Comparison of ENCODE assay signal across 17 cellular contexts in the genomic region with DNA sequence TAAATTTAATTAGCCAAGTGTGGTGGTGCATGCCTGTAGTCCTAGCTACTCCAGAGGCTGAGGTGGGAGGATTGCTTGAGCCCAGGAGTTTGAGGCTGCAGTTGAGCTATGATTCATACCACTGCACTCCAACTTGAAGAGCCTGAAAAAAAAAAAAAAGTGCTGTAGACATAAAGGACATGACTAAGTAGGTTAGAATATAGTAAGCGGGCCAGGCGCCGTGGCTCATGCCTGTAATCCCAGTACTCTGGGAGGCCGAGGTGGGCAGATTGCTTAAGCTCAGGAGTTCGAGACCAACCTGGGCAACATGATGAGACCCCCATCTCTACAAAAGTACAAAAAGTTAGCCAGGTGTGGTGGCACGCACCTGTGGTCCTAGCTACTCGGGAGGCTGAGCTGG. TPM values are rescaled to one million over a fixed set of nuclear protein-coding genes. Genes with fewer than 3 reads are reported as not detected.
DNase-seq lines count a peak whose midpoint lies in the region; FAIRE-seq and TF ChIP-seq lines count a peak whose summit lies in the region.
"Not testable (repeated sequence)": the region's sequence is repeated elsewhere in the genome, so short reads cannot be mapped to it uniquely, and the experiment has no call there.
"Had no signal": no experiment of that assay in that cellular context is flagged by ENCODE, and none has a peak within 500 bp of the region (broad histone marks: within the 10 kb centered on the region; RNA-seq: fewer than 3 reads in every experiment).

No MANE protein-coding gene starts in this region.

- H3K36me3 ChIP-seq in kidney (ENCODE audit: control insufficient read depth in 1 of 2, insufficient read depth in 2 of 2, low read length in 2 of 2) = not testable (repeated sequence)

- H3K27ac ChIP-seq in kidney (ENCODE audit: low read depth in 2 of 2, low read length in 2 of 2) = not testable (repeated sequence)

- POLR2A ChIA-PET in MCF 10A (lab: Yijun Ruan, JAX) = interaction anchor here (0.6 kb wide), 1 partner anchor 161 kb away, joined by 3 read pairs; no protein-coding TSS in a partner anchor

- H3K36me3 Mint-ChIP-seq in activated T-cell treated with anti-CD3 and anti-CD28 coated beads, Interleukin-2, amount 50 U/mL, for 24 hours (ENCODE audit: low read depth); MCF 10A (ENCODE audit: insufficient read depth, unreplicated experiment): not testable (repeated sequence)

- intact Hi-C loops in MCF 10A (cut with micrococcal nuclease); kidney (cut with DNase I): not testable (repeated sequence)

- H3K4me1 ChIP-seq in kidney (ENCODE audit: control insufficient read depth in 1 of 2, insufficient read depth in 1 of 2, low read depth in 1 of 2, low read length in 2 of 2) = not testable (repeated sequence)

- not testable (repeated sequence) for H3K9ac ChIP-seq in kidney (ENCODE audit: low read length in 2 of 2)

- not testable (repeated sequence) for H3K4me3 Mint-ChIP-seq in activated T-cell treated with anti-CD3 and anti-CD28 coated beads, Interleukin-2, amount 50 U/mL, for 24 hours; MCF 10A (ENCODE audit: unreplicated experiment)

- not testable (repeated sequence) for BruUV-seq in MCF 10A (replicated peaks; lab: Mats Ljungman, UMichigan)

- peak; percentile 60 for DNase-seq in AG10803 (ENCODE audit: low read depth)
- peak; percentile 95 for DNase-seq in HT1080 (ENCODE audit: low read depth)
- DNase-seq in RCC 7860 (ENCODE audit: low spot score) = peak; percentile 74
- DNase-seq in activated T-cell treated with anti-CD3 and anti-CD28 coated beads, Interleukin-2, amount 50 U/mL, for 24 hours = peak; percentile 15
- peak; percentile 34 for DNase-seq in MCF 10A (ENCODE audit: unreplicated experiment)
- peak; percentile 74 for DNase-seq in fibroblast of mammary gland (ENCODE audit: low read depth)
- peak; percentile 7 for DNase-seq in kidney
- peak; percentile 38 for DNase-seq in skeletal muscle cell (ENCODE audit: low read depth)

- FAIRE-seq in RCC 7860 (lab: Jason Lieb, UNC) = peak; percentile 22
- FAIRE-seq in kidney (lab: Jason Lieb, UNC) = not testable (repeated sequence)

- H3K4me1 Mint-ChIP-seq in activated T-cell treated with anti-CD3 and anti-CD28 coated beads, Interleukin-2, amount 50 U/mL, for 24 hours (ENCODE audit: low read depth) = peaks cover 10% of the 10 kb centered on the region
- peaks cover 13% of the 10 kb centered on the region for H3K4me1 Mint-ChIP-seq in MCF 10A (ENCODE audit: insufficient read depth, unreplicated experiment)

- not testable (repeated sequence) for H3K4me3 ChIP-seq in AG10803 (ENCODE audit: low read length); fibroblast of mammary gland (ENCODE audit: control insufficient read depth, low read depth, low read length); kidney (ENCODE audit: low read length in 2 of 2); skeletal muscle cell (ENCODE audit: low read depth, low read length)

- H3K9me3 ChIP-seq in kidney (ENCODE audit: control insufficient read depth in 1 of 2, low read length in 2 of 2) = not testable (repeated sequence)

- not testable (repeated sequence) for H3K9me3 Mint-ChIP-seq in activated T-cell treated with anti-CD3 and anti-CD28 coated beads, Interleukin-2, amount 50 U/mL, for 24 hours; MCF 10A (ENCODE audit: unreplicated experiment)

- peaks cover 11% of the 10 kb centered on the region for H3K27me3 Mint-ChIP-seq in activated T-cell treated with anti-CD3 and anti-CD28 coated beads, Interleukin-2, amount 50 U/mL, for 24 hours
- not testable (repeated sequence) for H3K27me3 Mint-ChIP-seq in MCF 10A (ENCODE audit: insufficient read depth, unreplicated experiment)

- not testable (repeated sequence) for TF ChIP-seq CTCF in AG10803 (conservative IDR thresholded peaks at IDR 0.05; ENCODE audit: low read length); MCF 10A (IDR thresholded peaks at IDR 0.05; ENCODE audit: unreplicated experiment); fibroblast of mammary gland (conservative IDR thresholded peaks at IDR 0.05; ENCODE audit: control insufficient read depth, insufficient read depth, low read depth, low read length); kidney (IDR thresholded peaks at IDR 0.05; ENCODE audit: borderline replicate concordance, extremely low read depth, insufficient read depth)

- CTCF ChIA-PET in MCF 10A (lab: Yijun Ruan, JAX) = interaction anchor here (0.6 to 1.0 kb wide), 3 partner anchors 115 to 238 kb away, joined by 3 read pairs; no protein-coding TSS in a partner anchor

- not testable (repeated sequence) for H3K27ac Mint-ChIP-seq in activated T-cell treated with anti-CD3 and anti-CD28 coated beads, Interleukin-2, amount 50 U/mL, for 24 hours; MCF 10A (ENCODE audit: low read depth, unreplicated experiment)

RNA-seq across cellular contexts. Expression of a gene that starts 2.2 kb away (rescaled TPM):
- not detected in 2 replicates for total RNA-seq in HT1080 (2014; rRNA removed; shearing (Covaris generic))
- polyA plus RNA-seq in HT1080 (2015; cell fraction: cytosol; rRNA removed) = not detected in 2 replicates
- polyA plus RNA-seq in HT1080 (2015; cell fraction: nucleus; rRNA removed) = not detected in 2 replicates
- total RNA-seq in MCF 10A (2022) (not detected in 2 replicates), kidney (not detected)
- polyA plus RNA-seq in kidney (ENCODE audit: insufficient read depth, low read depth, low replicate concordance) = 0.73 TPM
- total RNA-seq: activated T-helper 1 cell treated with anti-CD3 and anti-CD28 coated beads, Interleukin-12 subunit alpha, Interleukin-12 subunit beta, Interleukin-2, Interleukin-4 antibody, amounts not matched to agents 30 ng/mL and 10 ng/mL and 1 ng/mL, durations not matched to agents 14 hours and 24 hours and 36 hours; CD8-positive, alpha-beta memory T cell; endothelial cell of umbilical vein; left ventricle myocardium superior; occipital lobe; PC-3; thyroid gland had no signal
- polyA plus RNA-seq: CD8-positive, alpha-beta memory T cell; endothelial cell of umbilical vein; naive thymus-derived CD4-positive, alpha-beta T cell had no signal

RNA-seq across cellular contexts. Expression of a gene that starts 9.0 kb away (rescaled TPM):
- total RNA-seq in HT1080 (2014; rRNA removed; shearing (Covaris generic)) = not detected in 2 replicates
- 0.15 TPM in 1 of 2 replicates, not detected in the other for polyA plus RNA-seq in HT1080 (2015; cell fraction: cytosol; rRNA removed)
- polyA plus RNA-seq in HT1080 (2015; cell fraction: nucleus; rRNA removed) = not detected in 2 replicates
- total RNA-seq in MCF 10A (2022) (not detected in 2 replicates), kidney (not detected)
- not detected for polyA plus RNA-seq in kidney (ENCODE audit: insufficient read depth, low read depth, low replicate concordance)
- total RNA-seq: activated T-helper 1 cell treated with anti-CD3 and anti-CD28 coated beads, Interleukin-12 subunit alpha, Interleukin-12 subunit beta, Interleukin-2, Interleukin-4 antibody, amounts not matched to agents 30 ng/mL and 10 ng/mL and 1 ng/mL, durations not matched to agents 14 hours and 24 hours and 36 hours; aorta; CD8-positive, alpha-beta memory T cell; endothelial cell of umbilical vein; left ventricle myocardium superior; naive thymus-derived CD4-positive, alpha-beta T cell; occipital lobe; PC-3; thyroid gland had no signal
- polyA plus RNA-seq: aorta; CD8-positive, alpha-beta memory T cell; endothelial cell of umbilical vein; naive thymus-derived CD4-positive, alpha-beta T cell had no signal

Comparison
In these comparisons a context has a peak if more than half of its experiments do, and no peak if none do; other contexts are left out.
1. DNase-seq: peak in every context shown above with its lines; median percentile 95 in HT1080; 74 in RCC 7860; 74 in fibroblast of mammary gland; 60 in AG10803; 38 in skeletal muscle cell; 34 in MCF 10A; 15 in activated T-cell treated with anti-CD3 and anti-CD28 coated beads, Interleukin-2, amount 50 U/mL, for 24 hours; 7 in kidney.